ENCODE assay signal across 8 cellular contexts in the genomic region with DNA sequence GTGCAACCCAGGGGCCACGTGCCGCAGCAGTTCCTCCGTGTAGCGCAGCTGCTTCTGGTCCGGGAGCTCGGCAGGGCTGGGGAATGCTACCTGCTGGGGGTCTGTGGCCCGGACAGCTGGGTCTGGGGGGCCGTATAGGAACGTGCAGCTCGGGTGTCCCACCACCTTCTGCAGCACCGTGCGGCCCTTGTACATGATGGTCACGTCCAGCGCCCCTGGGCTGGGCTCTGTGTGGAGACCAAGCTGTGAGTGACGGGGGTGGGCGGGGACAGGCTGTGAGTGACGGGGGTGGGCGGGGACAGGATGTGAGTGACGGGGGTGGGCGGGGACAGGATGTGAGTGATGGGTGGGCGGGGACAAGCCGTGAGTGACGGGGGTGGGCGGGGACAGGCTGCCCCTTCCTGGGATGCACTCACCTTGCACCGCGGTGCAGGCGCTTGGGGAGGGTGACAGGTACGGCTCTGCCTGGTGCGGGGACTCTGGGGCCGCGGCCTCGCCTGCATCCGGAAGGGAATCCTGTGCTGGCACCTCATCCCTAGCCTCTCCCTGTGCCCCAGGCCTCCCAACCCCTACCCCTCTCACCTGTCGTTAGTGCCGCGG. TPM values are rescaled to one million over a fixed set of nuclear protein-coding genes. Genes with fewer than 3 reads are reported as not detected.
DNase-seq lines count a peak whose midpoint lies in the region; ATAC-seq and TF ChIP-seq lines count a peak whose summit lies in the region.

No MANE protein-coding gene starts in this region.

- no peak overlapping the region for H4K12ac ChIP-seq in trophoblast cell (ENCODE audit: low read depth, low read length)

- H3K9ac ChIP-seq in trophoblast cell (ENCODE audit: low read length): no peak overlapping the region

- no peak overlapping the region for H2BK5ac ChIP-seq in trophoblast cell (ENCODE audit: low read depth, low read length, poor library complexity)

- H3K9me3 ChIP-seq in trophoblast cell (ENCODE audit: insufficient read depth, low read depth, low read length) (peaks cover 1% of the 10 kb centered on the region), upper lobe of left lung (no peaks in the 10 kb centered on the region)

- no peak overlapping the region for H3K4ac ChIP-seq in trophoblast cell (ENCODE audit: low read depth, low read length)

- H2AK5ac ChIP-seq in trophoblast cell (ENCODE audit: low read length): no peak overlapping the region

- H3K79me1 ChIP-seq in trophoblast cell (ENCODE audit: low read length): peaks cover 2% of the 10 kb centered on the region

- no peak overlapping the region for H4K8ac ChIP-seq in trophoblast cell (ENCODE audit: low read depth, low read length)

- DNase-seq in NCI-H69 (lab: John Stamatoyannopoulos, UW) (peak; percentile 65), trophoblast cell (peak; percentile 76 to 80), upper lobe of left lung (peak; percentile 88 to 90), OCI-M2 (lab: John Stamatoyannopoulos, UW; ENCODE audit: unreplicated experiment) (no peak)
- peak; percentile 92 for DNase-seq in activated CD8-positive, alpha-beta memory T cell treated with anti-CD3 and anti-CD28 coated beads, Interleukin-2, amount 10 ng/mL, durations not matched to agents 7 days and 5 days

- H3K36me3 ChIP-seq in trophoblast cell (ENCODE audit: control insufficient read depth in 1 of 2, insufficient read depth in 2 of 2, low read length in 2 of 2) (peaks cover 66% of the 10 kb centered on the region in 2 experiments), upper lobe of left lung (peaks cover 23 to 67% (median 59%) of the 10 kb centered on the region in 4 donors)

- H2BK120ac ChIP-seq in trophoblast cell (ENCODE audit: insufficient read depth, low read length, poor library complexity): no peak overlapping the region

- peaks cover 19% of the 10 kb centered on the region for H3K4me1 Mint-ChIP-seq in activated CD8-positive, alpha-beta memory T cell treated with anti-CD3 and anti-CD28 coated beads, Interleukin-2, amount 10 ng/mL, durations not matched to agents 7 days and 5 days

- H3K36me3 Mint-ChIP-seq in activated CD8-positive, alpha-beta memory T cell treated with anti-CD3 and anti-CD28 coated beads, Interleukin-2, amount 10 ng/mL, durations not matched to agents 7 days and 5 days: peaks cover 38% of the 10 kb centered on the region

- H3K4me3 ChIP-seq in trophoblast cell (ENCODE audit: low read depth, low read length) (no peak overlapping the region), upper lobe of left lung (peak overlapping the region in 3 of 4 donors; percentile 4 to 94 (median 62))

- TF ChIP-seq POLR2A in GM10847 (IDR thresholded peaks at IDR 0.05; ENCODE audit: extremely low read depth, insufficient read length): peak; percentile 29
- TF ChIP-seq POLR2A in upper lobe of left lung (IDR thresholded peaks at IDR 0.05): no peak

- H3K23ac ChIP-seq in trophoblast cell (ENCODE audit: low read length): no peak overlapping the region

- H3K27ac ChIP-seq in trophoblast cell (ENCODE audit: low read depth, low read length) (no peak overlapping the region), upper lobe of left lung (peak overlapping the region; percentile 96 to 98 (median 96))

- CTCF ChIA-PET in activated CD8-positive, alpha-beta memory T cell treated with anti-CD3 and anti-CD28 coated beads, Interleukin-2, amount 10 ng/mL, durations not matched to agents 7 days and 5 days (lab: Charles Lee): interaction anchor here (1.9 kb wide), 1 partner anchor 26 kb away, joined by 5 read pairs; no protein-coding TSS in a partner anchor

- TF ChIP-seq EP300 in upper lobe of left lung (IDR thresholded peaks at IDR 0.05): no peak

- no peak for TF ChIP-seq CTCF in upper lobe of left lung (IDR thresholded peaks at IDR 0.05)

- H3K18ac ChIP-seq in trophoblast cell (ENCODE audit: low read length): no peak overlapping the region

- peak overlapping the region; percentile 99 for H3K27ac Mint-ChIP-seq in activated CD8-positive, alpha-beta memory T cell treated with anti-CD3 and anti-CD28 coated beads, Interleukin-2, amount 10 ng/mL, durations not matched to agents 7 days and 5 days

- H3K4me3 Mint-ChIP-seq in activated CD8-positive, alpha-beta memory T cell treated with anti-CD3 and anti-CD28 coated beads, Interleukin-2, amount 10 ng/mL, durations not matched to agents 7 days and 5 days: peak overlapping the region; percentile 98

- ATAC-seq in activated CD8-positive, alpha-beta memory T cell treated with anti-CD3 and anti-CD28 coated beads, Interleukin-2, amount 10 ng/mL, durations not matched to agents 7 days and 5 days: peak; percentile 32
- peak; percentile 66 for ATAC-seq in esophagus mucosa
- peak; percentile 1 to 8 for ATAC-seq in upper lobe of left lung (ENCODE audit: low FRiP score in 2 of 2)
- ATAC-seq in HG03342 (IDR thresholded peaks at IDR 0.05; ENCODE audit: unreplicated experiment): no peak

- no peaks in the 10 kb centered on the region for H3K9me3 Mint-ChIP-seq in activated CD8-positive, alpha-beta memory T cell treated with anti-CD3 and anti-CD28 coated beads, Interleukin-2, amount 10 ng/mL, durations not matched to agents 7 days and 5 days (ENCODE audit: low read depth)

- no peak overlapping the region for H2BK12ac ChIP-seq in trophoblast cell (ENCODE audit: low read length)

- no peak overlapping the region for H2AFZ ChIP-seq in trophoblast cell (ENCODE audit: insufficient read depth, low read length, poor library complexity)

- no peaks in the 10 kb centered on the region for H3K27me3 ChIP-seq in trophoblast cell (ENCODE audit: insufficient read depth, low read length)
- no peaks in the 10 kb centered on the region for H3K27me3 ChIP-seq in upper lobe of left lung

- WGBS in trophoblast cell (ENCODE audit: extremely low coverage, insufficient coverage, insufficient read length): no CpG with 5 or more reads among the region's 36 CpGs
- 27 to 71% methylated on average over 3 to 27 of the region's 36 CpGs for WGBS in upper lobe of left lung, 2 donors

- H3K4me2 ChIP-seq in trophoblast cell (ENCODE audit: low read length): no peak overlapping the region

- H3K4me1 ChIP-seq in trophoblast cell (ENCODE audit: control insufficient read depth in 1 of 2, insufficient read depth in 2 of 2, low read length in 2 of 2) (peaks cover 9 to 17% of the 10 kb centered on the region in 2 experiments), upper lobe of left lung (peaks cover 25 to 39% (median 31%) of the 10 kb centered on the region in 4 donors)

- H3K27me3 Mint-ChIP-seq in activated CD8-positive, alpha-beta memory T cell treated with anti-CD3 and anti-CD28 coated beads, Interleukin-2, amount 10 ng/mL, durations not matched to agents 7 days and 5 days: no peaks in the 10 kb centered on the region

- H3K79me2 ChIP-seq in trophoblast cell (ENCODE audit: control insufficient read depth, insufficient read depth, low read length, poor library complexity): no peaks in the 10 kb centered on the region

- H3K14ac ChIP-seq in trophoblast cell (ENCODE audit: low read length): no peak overlapping the region

- no peak overlapping the region for H4K91ac ChIP-seq in trophoblast cell (ENCODE audit: low read depth, low read length)

RNA-seq across cellular contexts. Expression of gene IRF7, which starts 2.3 kb away (rescaled TPM):
- 100 to 1,000 TPM; 146 to 267 TPM for total RNA-seq in activated CD8-positive, alpha-beta memory T cell treated with anti-CD3 and anti-CD28 coated beads, Interleukin-2, amount 10 ng/mL, durations not matched to agents 7 days and 5 days
- 19.5 TPM for total RNA-seq in esophagus mucosa
- 10.6 and 11.1 TPM in 2 replicates for polyA plus RNA-seq in trophoblast cell (2013)
- 100 to 1,000 TPM in 2 of 6 donors, 10 to 100 TPM in 4; 32.6 to 123 (median 56.2) TPM for total RNA-seq in upper lobe of left lung

RNA-seq across cellular contexts. Expression of gene CDHR5, which starts 11.3 kb away (rescaled TPM):
- total RNA-seq in activated CD8-positive, alpha-beta memory T cell treated with anti-CD3 and anti-CD28 coated beads, Interleukin-2, amount 10 ng/mL, durations not matched to agents 7 days and 5 days: not detected
- total RNA-seq in esophagus mucosa (not detected), upper lobe of left lung (under 1 TPM in 1 of 6 donors, not detected in 5; 0.40 TPM)
- polyA plus RNA-seq in trophoblast cell (2013): 0.03 and 0.04 TPM in 2 replicates

RNA-seq across cellular contexts. Expression of gene SCT, which starts 13.5 kb away (rescaled TPM):
- total RNA-seq in activated CD8-positive, alpha-beta memory T cell treated with anti-CD3 and anti-CD28 coated beads, Interleukin-2, amount 10 ng/mL, durations not matched to agents 7 days and 5 days: not detected
- total RNA-seq in esophagus mucosa: not detected
- 0.48 and 0.56 TPM in 2 replicates for polyA plus RNA-seq in trophoblast cell (2013)
- total RNA-seq in upper lobe of left lung: under 1 TPM in 1 of 6 donors, not detected in 5; 0.72 TPM

RNA-seq across cellular contexts. Expression of gene DRD4, which starts 23.6 kb away (rescaled TPM):
- total RNA-seq in activated CD8-positive, alpha-beta memory T cell treated with anti-CD3 and anti-CD28 coated beads, Interleukin-2, amount 10 ng/mL, durations not matched to agents 7 days and 5 days: under 1 TPM; 0.16 to 0.41 TPM
- total RNA-seq in esophagus mucosa (0.16 TPM), upper lobe of left lung (1 to 10 TPM in 3 of 6 donors, under 1 TPM in 1, not detected in 2; 0.54 to 4.2 (median 1.5) TPM)
- polyA plus RNA-seq in trophoblast cell (2013): 1.0 and 1.1 TPM in 2 replicates

RNA-seq across cellular contexts. Expression of gene PHRF1, which starts 37.2 kb away (rescaled TPM):
- total RNA-seq in activated CD8-positive, alpha-beta memory T cell treated with anti-CD3 and anti-CD28 coated beads, Interleukin-2, amount 10 ng/mL, durations not matched to agents 7 days and 5 days: 10 to 100 TPM; 60.2 to 62.0 TPM
- total RNA-seq in esophagus mucosa: 17.6 TPM
- 23.6 and 23.8 TPM in 2 replicates for polyA plus RNA-seq in trophoblast cell (2013)
- 10 to 100 TPM; 25.7 to 93.2 (median 37.9) TPM for total RNA-seq in upper lobe of left lung
